ENCODE assay signal across 8 cellular contexts in the genomic region with DNA sequence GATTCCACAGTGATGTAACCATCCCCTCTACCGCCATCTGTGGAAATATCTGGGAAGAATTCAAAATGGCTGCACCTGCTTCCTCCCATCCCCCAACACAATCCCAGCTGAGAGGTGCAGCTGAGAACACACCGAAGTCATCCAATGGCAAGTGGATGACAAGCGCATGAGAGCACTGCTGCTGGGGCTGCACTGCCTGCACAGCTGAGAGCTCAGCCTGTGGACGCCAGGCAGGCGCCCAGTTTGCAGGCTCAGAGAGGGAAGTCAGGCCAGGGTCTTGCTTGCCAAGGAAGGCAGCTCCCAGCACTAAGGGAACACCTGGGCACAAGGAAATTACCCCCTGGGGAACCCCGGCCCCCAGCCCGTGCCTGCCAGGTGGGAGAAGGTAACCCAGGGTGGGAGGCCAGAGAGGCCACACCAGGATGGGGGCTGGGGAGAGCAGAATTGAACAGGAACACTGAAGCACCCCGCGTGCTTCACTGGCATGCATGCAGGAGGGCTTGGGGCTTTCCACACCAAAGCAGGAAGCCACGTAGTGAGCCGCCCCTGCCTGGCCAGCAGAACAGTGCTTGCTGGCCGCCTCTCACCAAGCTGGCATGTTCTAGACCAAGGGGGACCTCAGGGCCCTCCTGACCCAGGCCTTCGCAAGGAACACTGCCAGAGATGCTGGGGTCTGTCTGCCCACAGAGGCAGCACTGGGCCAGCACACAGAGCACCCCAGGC. TPM values are rescaled to one million over a fixed set of nuclear protein-coding genes. Genes with fewer than 3 reads are reported as not detected.
DNase-seq lines count a peak whose midpoint lies in the region; ATAC-seq and TF ChIP-seq lines count a peak whose summit lies in the region.

No MANE protein-coding gene starts in this region.

- H3K27me3 Mint-ChIP-seq in activated CD8-positive, alpha-beta T cell treated with anti-CD3 and anti-CD28 coated beads, Interleukin-2, amount 10 ng/mL, durations not matched to agents 7 days and 5 days (ENCODE audit: low read depth): no peaks in the 10 kb centered on the region

- no peaks in the 10 kb centered on the region for H3K27me3 ChIP-seq in lower lobe of right lung (ENCODE audit: low read depth)

- POLR2A ChIA-PET in activated CD8-positive, alpha-beta T cell treated with anti-CD3 and anti-CD28 coated beads, Interleukin-2, amount 10 ng/mL, durations not matched to agents 7 days and 5 days (lab: Charles Lee): interaction anchor here (0.6 to 3.5 kb wide), 7 partner anchors 10 to 77 kb away, joined by 3 to 25 read pairs (median 6); no protein-coding TSS in a partner anchor

- H3K36me3 ChIP-seq in lower lobe of right lung: peaks cover 38% of the 10 kb centered on the region

- H3K9me3 Mint-ChIP-seq in activated CD8-positive, alpha-beta T cell treated with anti-CD3 and anti-CD28 coated beads, Interleukin-2, amount 10 ng/mL, durations not matched to agents 7 days and 5 days (ENCODE audit: insufficient read depth): no peaks in the 10 kb centered on the region

- peaks cover 66% of the 10 kb centered on the region for H3K36me3 Mint-ChIP-seq in activated CD8-positive, alpha-beta T cell treated with anti-CD3 and anti-CD28 coated beads, Interleukin-2, amount 10 ng/mL, durations not matched to agents 7 days and 5 days (ENCODE audit: low read depth)

- ATAC-seq in activated CD8-positive, alpha-beta T cell treated with anti-CD3 and anti-CD28 coated beads, Interleukin-2, amount 10 ng/mL, durations not matched to agents 7 days and 5 days: peak; percentile 24
- ATAC-seq in lower lobe of right lung: no peak
- no peak for ATAC-seq in HG02981 (IDR thresholded peaks at IDR 0.05; ENCODE audit: unreplicated experiment)
- no peak for ATAC-seq in esophagus mucosa

- intact Hi-C loops in lower lobe of right lung (cut with DNase I): no loop called here

- CTCF ChIA-PET in activated CD8-positive, alpha-beta T cell treated with anti-CD3 and anti-CD28 coated beads, Interleukin-2, amount 10 ng/mL, durations not matched to agents 7 days and 5 days (lab: Charles Lee): interaction anchor here (1.5 to 3.2 kb wide), 8 partner anchors 8 to 49 kb away, joined by 3 to 72 read pairs (median 13); no protein-coding TSS in a partner anchor

- peak overlapping the region; percentile 46 for H3K27ac ChIP-seq in lower lobe of right lung

- H3K4me1 Mint-ChIP-seq in activated CD8-positive, alpha-beta T cell treated with anti-CD3 and anti-CD28 coated beads, Interleukin-2, amount 10 ng/mL, durations not matched to agents 7 days and 5 days (ENCODE audit: low read depth): peaks cover 94% of the 10 kb centered on the region

- no peaks in the 10 kb centered on the region for H3K9me3 ChIP-seq in lower lobe of right lung

- peak overlapping the region; percentile 92 for H3K27ac Mint-ChIP-seq in activated CD8-positive, alpha-beta T cell treated with anti-CD3 and anti-CD28 coated beads, Interleukin-2, amount 10 ng/mL, durations not matched to agents 7 days and 5 days

- no peak overlapping the region for H3K4me3 ChIP-seq in lower lobe of right lung

- no peak for TF ChIP-seq CTCF in GM20000 (IDR thresholded peaks at IDR 0.05; ENCODE audit: extremely low read depth, missing control alignments)
- TF ChIP-seq CTCF in lower lobe of right lung (IDR thresholded peaks at IDR 0.05): no peak

- DNase-seq in AG20443 (ENCODE audit: low spot score) (peak; percentile 46), GM20000 (ENCODE audit: low spot score) (peak; percentile 49), lower lobe of right lung (no peak), SW 1271 (lab: John Stamatoyannopoulos, UW) (no peak), NCI-H1694 (lab: John Stamatoyannopoulos, UW) (no peak)
- DNase-seq in activated CD8-positive, alpha-beta T cell treated with anti-CD3 and anti-CD28 coated beads, Interleukin-2, amount 10 ng/mL, durations not matched to agents 7 days and 5 days: peak; percentile 42

- peak overlapping the region; percentile 6 for H3K4me3 Mint-ChIP-seq in activated CD8-positive, alpha-beta T cell treated with anti-CD3 and anti-CD28 coated beads, Interleukin-2, amount 10 ng/mL, durations not matched to agents 7 days and 5 days

- H3K4me1 ChIP-seq in lower lobe of right lung: peaks cover 75% of the 10 kb centered on the region

RNA-seq across cellular contexts. Expression of a gene that starts 46.2 kb away (rescaled TPM):
- total RNA-seq in activated CD8-positive, alpha-beta T cell treated with anti-CD3 and anti-CD28 coated beads, Interleukin-2, amount 10 ng/mL, durations not matched to agents 7 days and 5 days: 10 to 100 TPM; 19.9 to 21.8 TPM
- 40.7 TPM for total RNA-seq in lower lobe of right lung
- 24.9 TPM for total RNA-seq in esophagus mucosa

Comparison
In these comparisons a context has a peak if more than half of its experiments do, and no peak if none do; other contexts are left out.
1. DNase-seq: peak in AG20443 (single experiment), GM20000 (single experiment) and activated CD8-positive, alpha-beta T cell treated with anti-CD3 and anti-CD28 coated beads, Interleukin-2, amount 10 ng/mL, durations not matched to agents 7 days and 5 days (single experiment); none in lower lobe of right lung (single experiment), SW 1271 (0 of 2) and NCI-H1694 (single experiment).